Comparison of ENCODE assay signal across 1 cellular context in genomic region chr3:164903820-164904451, GRCh38.
TF ChIP-seq lines count a peak whose summit lies in the region.

No MANE protein-coding gene starts in this region.

TF ChIP-seq in GM12878, 131 proteins besides CTCF, POLR2A, EP300 and RAD21:
- TF ChIP-seq RFX5 (IDR thresholded peaks at IDR 0.05; ENCODE audit: low read depth, low read length) (no peak), ZBTB11 (CRISPR knock-in tag; IDR thresholded peaks at IDR 0.05) (no peak), PKNOX1 (IDR thresholded peaks at IDR 0.05) (no peak), RAD51 (IDR thresholded peaks at IDR 0.05) (peak; percentile 39; the same call in 1 of the 2 replicates), ZNF687 (IDR thresholded peaks at IDR 0.05) (peak; percentile 56; the same call in 1 of the 2 replicates), CHD1 (IDR thresholded peaks at IDR 0.05; ENCODE audit: low read depth, low read length) (no peak)
